ENCODE assay signal across 2 cellular contexts in genomic region chr19:3276341-3276799, GRCh38.
TF ChIP-seq lines count a peak whose summit lies in the region.

No MANE protein-coding gene starts in this region.

TF ChIP-seq in WTC11, 78 proteins besides CTCF, POLR2A, EP300 and RAD21:
- peak; percentile 68; the same call in 1 of the 2 replicates for TF ChIP-seq SP1 (CRISPR knock-in tag; conservative IDR thresholded peaks at IDR 0.05)
- TF ChIP-seq CDX4 (CRISPR knock-in tag; IDR thresholded peaks at IDR 0.05; ENCODE audit: borderline replicate concordance) = no peak
TF ChIP-seq in WTC11: peak in this region for 1.

TF ChIP-seq in H1, 55 proteins besides CTCF, POLR2A, EP300 and RAD21:
- TF ChIP-seq RXRA (IDR thresholded peaks at IDR 0.05; ENCODE audit: insufficient read depth, low read depth, low read length) (no peak), MAX (IDR thresholded peaks at IDR 0.05) (peak; percentile 59; the same call in 1 of the 2 replicates)
